In the genomic region with DNA sequence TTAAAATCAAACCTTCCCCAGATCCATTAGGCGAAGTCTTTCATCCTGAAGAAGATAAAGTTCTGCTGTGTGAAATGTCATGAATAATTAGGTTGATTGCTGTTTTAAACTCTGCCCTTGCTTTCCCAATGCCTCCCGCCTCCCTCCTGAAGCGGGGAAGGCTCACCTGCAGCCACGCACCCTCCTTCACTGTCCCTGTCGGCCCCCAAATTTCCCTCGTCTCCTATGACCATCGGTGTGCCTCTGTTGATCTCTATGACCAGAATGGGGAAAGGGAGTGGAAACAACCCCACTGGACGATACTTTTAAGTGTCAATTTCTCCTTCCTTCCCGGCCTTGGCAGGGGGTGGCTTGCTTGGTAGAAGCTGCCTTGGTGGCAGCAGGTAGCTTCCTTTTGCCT, we compare ENCODE assay signal across 25 cellular contexts. TPM values are rescaled to one million over a fixed set of nuclear protein-coding genes. Genes with fewer than 3 reads are reported as not detected.
"Had no signal": no experiment of that assay in that cellular context is flagged by ENCODE, and none has a peak within 500 bp of the region (broad histone marks: within the 10 kb centered on the region; RNA-seq: fewer than 3 reads in every experiment).

No MANE protein-coding gene starts in this region.

- ATAC-seq: heart right ventricle; mucosa of descending colon; naive thymus-derived CD8-positive, alpha-beta T cell had no signal

- H3K4me1 ChIP-seq: colonic mucosa, gastrocnemius medialis, right atrium auricular region had no signal

- DNase-seq: colonic mucosa; dorsolateral prefrontal cortex; effector CD8-positive, alpha-beta T cell; gastrocnemius medialis; heart right ventricle; hypothalamus; kidney glomerular epithelial cell; mammary epithelial cell; mucosa of descending colon; naive thymus-derived CD8-positive, alpha-beta T cell; sigmoid colon; stimulated activated CD4-positive, alpha-beta T cell treated with anti-CD3 and anti-CD28 coated beads, Interleukin-12 subunit alpha, Interleukin-12 subunit beta, amount 100 ng/mL, for 4 hours; stimulated activated naive CD4-positive, alpha-beta T cell; stomach; substantia nigra; transverse colon had no signal

- H3K9me3 Mint-ChIP-seq: naive thymus-derived CD8-positive, alpha-beta T cell had no signal

- H3K9me3 ChIP-seq: colonic mucosa, esophagus muscularis mucosa, gastrocnemius medialis, heart right ventricle, mucosa of descending colon, right atrium auricular region, sigmoid colon, stomach, thoracic aorta, transverse colon had no signal

- FAIRE-seq: endometrium, islet of Langerhans, urothelium cell line had no signal

- H3K27me3 ChIP-seq: colonic mucosa, right atrium auricular region, transverse colon had no signal

- H3K27me3 Mint-ChIP-seq: naive thymus-derived CD8-positive, alpha-beta T cell had no signal

- H3K4me3 ChIP-seq: colonic mucosa, dorsolateral prefrontal cortex, esophagus muscularis mucosa, gastrocnemius medialis, heart right ventricle, mucosa of descending colon, right atrium auricular region, sigmoid colon, skin epidermis, stomach, thoracic aorta, transverse colon had no signal

- H3K27ac ChIP-seq: colonic mucosa, dorsolateral prefrontal cortex, epithelial cell of prostate, esophagus muscularis mucosa, gastrocnemius medialis, heart right ventricle, right atrium auricular region, sigmoid colon, skin epidermis, stomach, thoracic aorta, transverse colon had no signal

- H3K36me3 ChIP-seq: colonic mucosa, esophagus muscularis mucosa, gastrocnemius medialis, heart right ventricle, right atrium auricular region, sigmoid colon, stomach, thoracic aorta, transverse colon had no signal

RNA-seq across cellular contexts. Expression of a gene that starts 35.1 kb away (rescaled TPM):
- total RNA-seq: esophagus muscularis mucosa; gastrocnemius medialis; heart right ventricle; mammary epithelial cell; naive thymus-derived CD8-positive, alpha-beta T cell; right atrium auricular region; sigmoid colon; thoracic aorta had no signal
- polyA plus RNA-seq: mammary epithelial cell, neural cell had no signal
